Comparison of ENCODE assay signal across 9 cellular contexts in genomic region chr1:31815752-31816484, GRCh38. TPM values are rescaled to one million over a fixed set of nuclear protein-coding genes. Genes with fewer than 3 reads are reported as not detected.
DNase-seq lines count a peak whose midpoint lies in the region; ATAC-seq lines count a peak whose summit lies in the region.
"Had no signal": no experiment of that assay in that cellular context is flagged by ENCODE, and none has a peak within 500 bp of the region (broad histone marks: within the 10 kb centered on the region; RNA-seq: fewer than 3 reads in every experiment).

Gene SPOCD1 (minus strand): TSS chr1:31816022. CDS start chr1:31815333, 689 bp downstream.

- peak; percentile 17 for DNase-seq in COR-L47 (lab: John Stamatoyannopoulos, UW)
- DNase-seq in HuH-7 (ENCODE audit: low spot score): peak; percentile 92
- peak; percentile 58 for DNase-seq in SK-N-DZ (ENCODE audit: low spot score)
- DNase-seq in activated naive CD4-positive, alpha-beta T cell treated with Interleukin-2 at 50 U/mL for 16 hours: peak; percentile 86
- DNase-seq in Right ventricle myocardium inferior (ENCODE audit: missing footprints): peak; percentile 90
- peak; percentile 44 for DNase-seq in pulmonary artery endothelial cell (ENCODE audit: low read depth, low spot score)
- peak; percentile 82 to 90 for DNase-seq in aorta

- no peak within 1 kb of the TSS for H3K4me3 ChIP-seq in aorta (ENCODE audit: low read length in 2 of 2)

- H3K27me3 ChIP-seq in aorta (ENCODE audit: control insufficient read depth in 1 of 2, insufficient read depth in 2 of 2, low read length in 1 of 2): no peaks in the 10 kb centered on the region

- H3K4me1 ChIP-seq in aorta (ENCODE audit: control insufficient read depth in 1 of 2, insufficient read depth in 2 of 2, low read length in 2 of 2): no peaks in the 10 kb centered on the region

- no peaks in the 10 kb centered on the region for H3K36me3 ChIP-seq in aorta (ENCODE audit: control insufficient read depth in 1 of 2, insufficient read depth in 2 of 2, low read length in 1 of 2)

- no peaks in the 10 kb centered on the region for H3K9me3 ChIP-seq in aorta (ENCODE audit: control insufficient read depth, low read length)

- no peak within 1 kb of the TSS for H3K27ac ChIP-seq in aorta (ENCODE audit: low read depth in 1 of 2, low read length in 2 of 2)

- WGBS in aorta, 2 donors: 36 to 38% methylated on average over 23 of the region's 23 CpGs

- peak; percentile 73 for ATAC-seq in Right ventricle myocardium inferior
- peak; percentile 80 for ATAC-seq in aorta (ENCODE audit: low FRiP score)
- ATAC-seq in GM21367 (IDR thresholded peaks at IDR 0.05; ENCODE audit: unreplicated experiment): no peak

- intact Hi-C loops in Right ventricle myocardium inferior (cut with DNase I): loop anchor here (5.0 kb wide), 1 partner anchor 146 kb away; no protein-coding TSS in a partner anchor
- intact Hi-C loops in aorta (cut with DNase I): loop anchor here in 1 of 2 donors (5.0 kb wide), 1 partner anchor 146 kb away; no protein-coding TSS in a partner anchor

RNA-seq across cellular contexts. Expression of gene SPOCD1, which starts in this region (rescaled TPM):
- 0.03 TPM in 1 of 2 replicates, not detected in the other for polyA plus RNA-seq in SK-N-DZ (2014; cell fraction: cytosol; rRNA removed)
- not detected in 2 replicates for polyA plus RNA-seq in SK-N-DZ (2014; cell fraction: nucleus; rRNA removed)
- not detected for total RNA-seq in Right ventricle myocardium inferior
- 32.6 and 74.8 TPM in 2 replicates for total RNA-seq in pulmonary artery endothelial cell
- 1 to 10 TPM; 4.0 to 9.0 TPM for total RNA-seq in aorta
- polyA plus RNA-seq in aorta: 10 to 100 TPM in 1 of 2 donors, 1 to 10 TPM in 1; 1.4 to 12.3 TPM
- total RNA-seq: activated CD8-positive, alpha-beta memory T cell treated with anti-CD3 and anti-CD28 coated beads for 36 hours had no signal

Comparison
In these comparisons a context has a peak if more than half of its experiments do, and no peak if none do; other contexts are left out.
1. Peak in DNase-seq and ATAC-seq in Right ventricle myocardium inferior; RNA of the gene not detected or under 1 TPM.
2. DNase-seq: peak in every context shown above with its lines; median percentile 92 in HuH-7; 90 in Right ventricle myocardium inferior; 86 in activated naive CD4-positive, alpha-beta T cell treated with Interleukin-2 at 50 U/mL for 16 hours; 86 in aorta; 58 in SK-N-DZ; 44 in pulmonary artery endothelial cell; 17 in COR-L47.